10 cellular contexts compared by ENCODE assay signal in genomic region chr1:235047331-235047871, GRCh38.
DNase-seq lines count a peak whose midpoint lies in the region; TF ChIP-seq lines count a peak whose summit lies in the region.
"Had no signal": no experiment of that assay in that cellular context is flagged by ENCODE, and none has a peak within 500 bp of the region (broad histone marks: within the 10 kb centered on the region; RNA-seq: fewer than 3 reads in every experiment).

No MANE protein-coding gene starts in this region.

- no peaks in the 10 kb centered on the region for H3K9me3 Mint-ChIP-seq in osteocyte (ENCODE audit: unreplicated experiment)
- no peaks in the 10 kb centered on the region for H3K9me3 Mint-ChIP-seq in CD4-positive, alpha-beta memory T cell

- H3K27ac ChIP-seq in AG04450 (ENCODE audit: low read depth, low read length), result peak overlapping the region; percentile 99
- peak overlapping the region; percentile 81 for H3K27ac ChIP-seq in MM.1S (ENCODE audit: low read length)
- H3K27ac ChIP-seq in CD4-positive, alpha-beta memory T cell (ENCODE audit: low read depth, low read length), result no peak overlapping the region

- peak overlapping the region; percentile 80 for H3K4me2 ChIP-seq in MM.1S (ENCODE audit: low read depth, low read length)

- no peaks in the 10 kb centered on the region for H3K9me3 ChIP-seq in AG04450 (ENCODE audit: control insufficient read depth, insufficient read depth, low read length)
- H3K9me3 ChIP-seq in MM.1S (replicated peaks; ENCODE audit: insufficient read depth, low read length), result no peaks in the 10 kb centered on the region
- H3K9me3 ChIP-seq in CD4-positive, alpha-beta memory T cell (ENCODE audit: control insufficient read depth in 1 of 2, low read length in 2 of 2), result no peaks in the 10 kb centered on the region

- peak overlapping the region; percentile 90 for H3K27ac Mint-ChIP-seq in osteocyte (ENCODE audit: unreplicated experiment)
- no peak overlapping the region for H3K27ac Mint-ChIP-seq in CD4-positive, alpha-beta memory T cell

- no peaks in the 10 kb centered on the region for H3K36me3 ChIP-seq in MM.1S (replicated peaks; ENCODE audit: insufficient read depth, low read length)
- no peaks in the 10 kb centered on the region for H3K36me3 ChIP-seq in CD4-positive, alpha-beta memory T cell (ENCODE audit: insufficient read depth, low read length)

- H3K4me3 ChIP-seq in AG04450 (ENCODE audit: low read depth, low read length) (no peak overlapping the region), MM.1S (ENCODE audit: low read length) (peak overlapping the region; percentile 35), choroid plexus epithelial cell (ENCODE audit: low read depth, low read length) (no peak overlapping the region)
- no peak overlapping the region for H3K4me3 ChIP-seq in CD4-positive, alpha-beta memory T cell (ENCODE audit: low read length in 2 of 2)

- H3K4me1 Mint-ChIP-seq in osteocyte (ENCODE audit: unreplicated experiment), result peaks cover 24% of the 10 kb centered on the region
- peaks cover 12 to 22% (median 16%) of the 10 kb centered on the region in 4 donors for H3K4me1 Mint-ChIP-seq in CD4-positive, alpha-beta memory T cell

- peaks cover 14% of the 10 kb centered on the region for H3K4me1 ChIP-seq in MM.1S (ENCODE audit: low read length)
- H3K4me1 ChIP-seq in CD4-positive, alpha-beta memory T cell (ENCODE audit: insufficient read depth, low read length), result peaks cover 11% of the 10 kb centered on the region

- H3F3A ChIP-seq in MM.1S (ENCODE audit: insufficient read depth, low read length), result peaks cover 6% of the 10 kb centered on the region

- H3K36me3 Mint-ChIP-seq in osteocyte (ENCODE audit: unreplicated experiment), result no peaks in the 10 kb centered on the region
- no peaks in the 10 kb centered on the region for H3K36me3 Mint-ChIP-seq in CD4-positive, alpha-beta memory T cell

- H3K9me2 ChIP-seq in MM.1S (replicated peaks; ENCODE audit: insufficient read depth, low read length), result no peaks in the 10 kb centered on the region

- intact Hi-C loops in CD4-positive, alpha-beta memory T cell (cut with micrococcal nuclease), result no loop called here

- TF ChIP-seq CTCF in AG04450 (IDR thresholded peaks at IDR 0.05; ENCODE audit: low read depth, low read length) (no peak), MM.1S (IDR thresholded peaks at IDR 0.05; ENCODE audit: low read length) (no peak), choroid plexus epithelial cell (conservative IDR thresholded peaks at IDR 0.05; ENCODE audit: low read depth, low read length) (no peak), osteocyte (IDR thresholded peaks at IDR 0.05) (no peak)

- POLR2A ChIA-PET in AG04450 (lab: Yijun Ruan, JAX), result interaction anchor here (1.0 to 1.6 kb wide), 5 partner anchors 20 to 434 kb away, joined by 3 to 6 read pairs (median 4); no protein-coding TSS in a partner anchor
- POLR2A ChIA-PET in CD4-positive, alpha-beta memory T cell (lab: Charles Lee; ENCODE audit: partially characterized antibody), result interaction anchor here (0.8 to 1.1 kb wide), 3 partner anchors 36 to 446 kb away, joined by 3 to 4 read pairs (median 3); no protein-coding TSS in a partner anchor

- H3K27me3 ChIP-seq in AG04450 (ENCODE audit: control insufficient read depth, insufficient read depth, low read length) (no peaks in the 10 kb centered on the region), MM.1S (replicated peaks; ENCODE audit: insufficient read depth, low read length) (no peaks in the 10 kb centered on the region)
- H3K27me3 ChIP-seq in CD4-positive, alpha-beta memory T cell (ENCODE audit: insufficient read depth, low read length), result no peaks in the 10 kb centered on the region

- no peak for DNase-seq in AG04450 (ENCODE audit: low read depth, low spot score)
- DNase-seq in MM.1S, result no peak
- DNase-seq in choroid plexus epithelial cell (ENCODE audit: low read depth), result peak; percentile 33
- DNase-seq in osteocyte (ENCODE audit: extremely low spot score, unreplicated experiment), result no peak
- no peak for DNase-seq in GDM1 (lab: John Stamatoyannopoulos, UW)
- no peak for DNase-seq in stimulated activated CD4-positive, alpha-beta T cell treated with anti-CD3 and anti-CD28 coated beads, Interleukin-1b, Interleukin-23, amount 100 ng/mL, for 48 hours
- no peak for DNase-seq in CD4-positive, alpha-beta memory T cell
- no peak for DNase-seq in NCI-H69 (lab: John Stamatoyannopoulos, UW)
- DNase-seq: NCI-H187, T-helper 9 cell had no signal

- no peaks in the 10 kb centered on the region for H4K20me1 ChIP-seq in MM.1S (ENCODE audit: insufficient read depth, low read length)

- peak overlapping the region; percentile 26 for H2AFZ ChIP-seq in MM.1S (ENCODE audit: low read length)

- CTCF ChIA-PET in AG04450 (lab: Charles Lee), result interaction anchor here (1.2 kb wide), 1 partner anchor 36 kb away, joined by 5 read pairs; no protein-coding TSS in a partner anchor
- CTCF ChIA-PET in CD4-positive, alpha-beta memory T cell (lab: Charles Lee; ENCODE audit: partially characterized antibody), result interaction anchor here (1.1 kb wide), 1 partner anchor 36 kb away, joined by 3 read pairs; no protein-coding TSS in a partner anchor

- H3K79me2 ChIP-seq in MM.1S (ENCODE audit: low read length), result no peaks in the 10 kb centered on the region

- H3K27me3 Mint-ChIP-seq in osteocyte (ENCODE audit: unreplicated experiment), result no peaks in the 10 kb centered on the region
- no peaks in the 10 kb centered on the region for H3K27me3 Mint-ChIP-seq in CD4-positive, alpha-beta memory T cell

- H3K9ac ChIP-seq in MM.1S (ENCODE audit: low read length), result peak overlapping the region; percentile 62

- no peak overlapping the region for H3K4me3 Mint-ChIP-seq in osteocyte (ENCODE audit: unreplicated experiment)
- peak overlapping the region in 1 of 8 donors; percentile 56 for H3K4me3 Mint-ChIP-seq in CD4-positive, alpha-beta memory T cell
